8 cellular contexts compared by ENCODE assay signal in the genomic region with DNA sequence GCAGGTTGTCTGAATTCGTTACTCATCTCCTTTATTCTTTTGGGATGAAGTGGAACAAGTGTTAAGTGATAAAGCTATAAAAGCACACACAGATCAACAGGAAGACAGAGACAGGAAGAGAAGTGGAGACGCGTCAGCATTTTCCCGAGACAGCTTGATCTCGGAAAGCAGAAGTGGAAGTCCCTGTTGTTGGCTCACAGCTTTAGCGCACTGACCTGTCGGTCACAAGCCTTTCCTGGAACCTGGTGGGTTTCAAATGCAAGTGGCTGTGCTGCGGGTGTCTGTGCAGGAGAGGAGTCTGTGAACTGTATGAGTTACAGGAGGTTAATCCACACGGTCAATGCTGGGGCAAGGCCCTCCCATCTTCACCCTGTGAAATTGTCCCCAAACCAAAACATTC.
A peak's percentile ranks its signal among the peaks of the same experiment; 100 is the strongest.
DNase-seq lines count a peak whose midpoint lies in the region; ATAC-seq and TF ChIP-seq lines count a peak whose summit lies in the region.

No MANE protein-coding gene starts in this region.

- peaks cover 0 to 2% (median 0%) of the 10 kb centered on the region in 3 donors for H3K36me3 Mint-ChIP-seq in CD8-positive, alpha-beta memory T cell
- H3K36me3 Mint-ChIP-seq in activated T-cell treated with anti-CD3 and anti-CD28 coated beads, Interleukin-2, amount 50 U/mL, for 4 hours (ENCODE audit: insufficient read depth), result no peaks in the 10 kb centered on the region
- H3K36me3 Mint-ChIP-seq in progenitor cell of endocrine pancreas (ENCODE audit: insufficient read depth), result no peaks in the 10 kb centered on the region

- no peaks in the 10 kb centered on the region for H3K36me3 ChIP-seq in CD8-positive, alpha-beta memory T cell (ENCODE audit: insufficient read depth, low read length)
- H3K36me3 ChIP-seq in tibial artery, result no peaks in the 10 kb centered on the region

- intact Hi-C loops in tibial artery (cut with DNase I; ENCODE audit: low total_unique reads), result no loop called here

- CTCF ChIA-PET in CD8-positive, alpha-beta memory T cell (lab: Charles Lee), result no interaction called here

- H3K27me3 ChIP-seq in CD8-positive, alpha-beta memory T cell (ENCODE audit: insufficient read depth, low read length, poor library complexity, severe bottlenecking), result no peaks in the 10 kb centered on the region
- H3K27me3 ChIP-seq in tibial artery, result no peaks in the 10 kb centered on the region

- H3K4me3 ChIP-seq in CD8-positive, alpha-beta memory T cell (ENCODE audit: low read length), result peak overlapping the region; percentile 36
- no peak overlapping the region for H3K4me3 ChIP-seq in tibial artery

- H3K9me3 Mint-ChIP-seq in CD8-positive, alpha-beta memory T cell, result no peaks in the 10 kb centered on the region
- H3K9me3 Mint-ChIP-seq in activated T-cell treated with anti-CD3 and anti-CD28 coated beads, Interleukin-2, amount 50 U/mL, for 4 hours, result no peaks in the 10 kb centered on the region
- no peaks in the 10 kb centered on the region for H3K9me3 Mint-ChIP-seq in progenitor cell of endocrine pancreas (ENCODE audit: low read depth)

- no peaks in the 10 kb centered on the region for H3K9me3 ChIP-seq in CD8-positive, alpha-beta memory T cell (ENCODE audit: low read length)
- no peaks in the 10 kb centered on the region for H3K9me3 ChIP-seq in tibial artery

- TF ChIP-seq CTCF in tibial artery (IDR thresholded peaks at IDR 0.05) (no peak), progenitor cell of endocrine pancreas (IDR thresholded peaks at IDR 0.05; ENCODE audit: unreplicated experiment) (no peak)

- DNase-seq in CD8-positive, alpha-beta memory T cell, result no peak
- DNase-seq in activated T-cell treated with anti-CD3 and anti-CD28 coated beads, Interleukin-2, amount 50 U/mL, for 4 hours, result no peak
- DNase-seq in left kidney (ENCODE audit: low read depth, low spot score) (peak; percentile 33), tibial artery (peak; percentile 57 to 75), 8988T (no peak), progenitor cell of endocrine pancreas (ENCODE audit: low spot score, unreplicated experiment) (no peak)

- peak overlapping the region in 6 of 7 donors; percentile 12 to 63 (median 28) for H3K4me3 Mint-ChIP-seq in CD8-positive, alpha-beta memory T cell
- peak overlapping the region; percentile 61 for H3K4me3 Mint-ChIP-seq in activated T-cell treated with anti-CD3 and anti-CD28 coated beads, Interleukin-2, amount 50 U/mL, for 4 hours
- no peak overlapping the region for H3K4me3 Mint-ChIP-seq in progenitor cell of endocrine pancreas (ENCODE audit: low read depth)

- peak overlapping the region; percentile 21 for H3K27ac ChIP-seq in CD8-positive, alpha-beta memory T cell (ENCODE audit: low read depth, low read length)
- no peak overlapping the region for H3K27ac ChIP-seq in tibial artery

- POLR2A ChIA-PET in CD8-positive, alpha-beta memory T cell (lab: Charles Lee), result no interaction called here

- peaks cover 0 to 6% (median 3%) of the 10 kb centered on the region in 3 donors for H3K4me1 Mint-ChIP-seq in CD8-positive, alpha-beta memory T cell
- peaks cover 8% of the 10 kb centered on the region for H3K4me1 Mint-ChIP-seq in activated T-cell treated with anti-CD3 and anti-CD28 coated beads, Interleukin-2, amount 50 U/mL, for 4 hours (ENCODE audit: low read depth)
- H3K4me1 Mint-ChIP-seq in progenitor cell of endocrine pancreas (ENCODE audit: low read depth), result peaks cover 13% of the 10 kb centered on the region

- H3K27me3 Mint-ChIP-seq in CD8-positive, alpha-beta memory T cell, result peaks cover 7 to 11% of the 10 kb centered on the region in 2 donors
- H3K27me3 Mint-ChIP-seq in activated T-cell treated with anti-CD3 and anti-CD28 coated beads, Interleukin-2, amount 50 U/mL, for 4 hours (ENCODE audit: low read depth), result no peaks in the 10 kb centered on the region
- H3K27me3 Mint-ChIP-seq in progenitor cell of endocrine pancreas, result peaks cover 17% of the 10 kb centered on the region

- peak overlapping the region in 4 of 8 donors; percentile 2 to 62 (median 13) for H3K27ac Mint-ChIP-seq in CD8-positive, alpha-beta memory T cell
- no peak overlapping the region for H3K27ac Mint-ChIP-seq in progenitor cell of endocrine pancreas

- peaks cover 6% of the 10 kb centered on the region for H3K4me1 ChIP-seq in CD8-positive, alpha-beta memory T cell (ENCODE audit: insufficient read depth, low read length)
- peaks cover 0 to 5% (median 2%) of the 10 kb centered on the region in 4 donors for H3K4me1 ChIP-seq in tibial artery

- ATAC-seq in GM19452 (IDR thresholded peaks at IDR 0.05; ENCODE audit: unreplicated experiment) (peak; percentile 96), HG03439 (IDR thresholded peaks at IDR 0.05; ENCODE audit: unreplicated experiment) (peak; percentile 82)
- ATAC-seq in activated T-cell treated with anti-CD3 and anti-CD28 coated beads, Interleukin-2, amount 50 U/mL, for 4 hours, result peak; percentile 27 to 46

Comparison
In these comparisons a context has a peak if more than half of its experiments do, and no peak if none do; other contexts are left out.
1. DNase-seq: peak in left kidney (single experiment) and tibial artery (2 of 2); none in CD8-positive, alpha-beta memory T cell (0 of 5), activated T-cell treated with anti-CD3 and anti-CD28 coated beads, Interleukin-2, amount 50 U/mL, for 4 hours (single experiment), 8988T (single experiment) and progenitor cell of endocrine pancreas (single experiment).
2. ATAC-seq: peak in every context shown above with its lines; median percentile 96 in GM19452; 82 in HG03439; 36 in activated T-cell treated with anti-CD3 and anti-CD28 coated beads, Interleukin-2, amount 50 U/mL, for 4 hours.